16 cellular contexts compared by ENCODE assay signal in genomic region chr13:95541308-95541707, GRCh38. TPM values are rescaled to one million over a fixed set of nuclear protein-coding genes. Genes with fewer than 3 reads are reported as not detected.
A peak's percentile ranks its signal among the peaks of the same experiment; 100 is the strongest.
DNase-seq lines count a peak whose midpoint lies in the region; ATAC-seq, FAIRE-seq and TF ChIP-seq lines count a peak whose summit lies in the region.
"Had no signal": no experiment of that assay in that cellular context is flagged by ENCODE, and none has a peak within 500 bp of the region (broad histone marks: within the 10 kb centered on the region; RNA-seq: fewer than 3 reads in every experiment).

No MANE protein-coding gene starts in this region.

- ATAC-seq in left ventricle myocardium superior, result peak; percentile 38
- no peak for ATAC-seq in GM18909 (IDR thresholded peaks at IDR 0.05; ENCODE audit: poor library complexity, unreplicated experiment)
- ATAC-seq: CD8-positive, alpha-beta T cell had no signal

- no peak overlapping the region for H3K27ac ChIP-seq in right atrium auricular region
- H3K27ac ChIP-seq in astrocyte (ENCODE audit: low read depth, low read length), result no peak overlapping the region
- no peak overlapping the region for H3K27ac ChIP-seq in neural progenitor cell
- H3K27ac ChIP-seq in substantia nigra (ENCODE audit: low read depth, low read length, poor library complexity, severe bottlenecking), result no peak overlapping the region
- H3K27ac ChIP-seq: SK-N-MC had no signal

- H4K20me1 ChIP-seq in astrocyte (ENCODE audit: insufficient read depth, low read length) (no peaks in the 10 kb centered on the region), neural progenitor cell (ENCODE audit: low read depth) (no peaks in the 10 kb centered on the region)

- H3K4me2 ChIP-seq in astrocyte (ENCODE audit: low read length), result no peak overlapping the region
- no peak overlapping the region for H3K4me2 ChIP-seq in neural progenitor cell

- no peaks in the 10 kb centered on the region for H3K9me3 Mint-ChIP-seq in astrocyte (ENCODE audit: unreplicated experiment)
- H3K9me3 Mint-ChIP-seq in neural progenitor cell, result no peaks in the 10 kb centered on the region
- H3K9me3 Mint-ChIP-seq: CD8-positive, alpha-beta T cell had no signal

- H3K27me3 Mint-ChIP-seq in astrocyte (ENCODE audit: low read depth, unreplicated experiment) (no peaks in the 10 kb centered on the region), neural progenitor cell (ENCODE audit: insufficient read depth, low read depth) (no peaks in the 10 kb centered on the region)

- H3K36me3 Mint-ChIP-seq in astrocyte (ENCODE audit: low read depth, unreplicated experiment) (no peaks in the 10 kb centered on the region), neural progenitor cell (no peaks in the 10 kb centered on the region)
- H3K36me3 Mint-ChIP-seq: CD8-positive, alpha-beta T cell had no signal

- H2AFZ ChIP-seq in astrocyte (ENCODE audit: low read depth, low read length) (peak overlapping the region; percentile 67), neural progenitor cell (replicated peaks) (peak overlapping the region; percentile 89)

- DNase-seq in left ventricle myocardium superior (no peak), right atrium auricular region (ENCODE audit: low spot score) (no peak), astrocyte (ENCODE audit: low read depth) (no peak), neural progenitor cell (ENCODE audit: low spot score) (no peak), substantia nigra (lab: John Stamatoyannopoulos, UW) (no peak), kidney tubule cell (ENCODE audit: low spot score) (no peak), lower leg skin (ENCODE audit: low spot score in 2 of 2) (no peak)
- DNase-seq: AML-193; CD8-positive, alpha-beta T cell; HCEC 1CT; NCI-H1092; NK-92 treated with Interleukin-12 subunit alpha and Interleukin-12 subunit beta, amount 100 ng/mL, for 24 hours had no signal

- no peak overlapping the region for H3K4me3 ChIP-seq in right atrium auricular region
- no peak overlapping the region for H3K4me3 ChIP-seq in astrocyte (ENCODE audit: insufficient read depth, low read depth, low read length)
- H3K4me3 ChIP-seq in neural progenitor cell, result no peak overlapping the region
- H3K4me3 ChIP-seq in lower leg skin (ENCODE audit: low read depth, poor library complexity, severe bottlenecking), result no peak overlapping the region
- H3K4me3 ChIP-seq: SK-N-MC had no signal

- FAIRE-seq in astrocyte (lab: Jason Lieb, UNC), result no peak

- H3K9ac ChIP-seq in astrocyte (ENCODE audit: low read length), result no peak overlapping the region
- no peak overlapping the region for H3K9ac ChIP-seq in neural progenitor cell

- H3K36me3 ChIP-seq in right atrium auricular region (no peaks in the 10 kb centered on the region), astrocyte (ENCODE audit: insufficient read depth, low read length) (no peaks in the 10 kb centered on the region), neural progenitor cell (no peaks in the 10 kb centered on the region)

- H3K27ac Mint-ChIP-seq in astrocyte (ENCODE audit: unreplicated experiment) (no peak overlapping the region), neural progenitor cell (no peak overlapping the region)
- H3K27ac Mint-ChIP-seq: CD8-positive, alpha-beta T cell had no signal

- TF ChIP-seq CTCF in right atrium auricular region (IDR thresholded peaks at IDR 0.05), result no peak
- TF ChIP-seq CTCF in astrocyte (IDR thresholded peaks at IDR 0.05; ENCODE audit: insufficient read depth, low read depth, low read length), result no peak
- no peak for TF ChIP-seq CTCF in neural progenitor cell (IDR thresholded peaks at IDR 0.05)
- TF ChIP-seq CTCF in lower leg skin (IDR thresholded peaks at IDR 0.05), result no peak

- TF ChIP-seq POLR2A in lower leg skin (IDR thresholded peaks at IDR 0.05), result no peak

- intact Hi-C loops in left ventricle myocardium superior (cut with micrococcal nuclease) (no loop called here), lower leg skin (cut with DNase I; ENCODE audit: low total_unique reads) (no loop called here)

- no peak overlapping the region for H3K4me3 Mint-ChIP-seq in astrocyte (ENCODE audit: unreplicated experiment)
- H3K4me3 Mint-ChIP-seq in neural progenitor cell, result no peak overlapping the region
- H3K4me3 Mint-ChIP-seq: CD8-positive, alpha-beta T cell had no signal

- H3K4me1 Mint-ChIP-seq in astrocyte (ENCODE audit: low read depth, unreplicated experiment) (peaks cover 1% of the 10 kb centered on the region), neural progenitor cell (peaks cover 3% of the 10 kb centered on the region)

- H3F3A ChIP-seq in neural progenitor cell (ENCODE audit: low read depth), result peaks cover 3% of the 10 kb centered on the region

- H3K4me1 ChIP-seq in right atrium auricular region (peaks cover 0 to 6% of the 10 kb centered on the region in 2 donors), astrocyte (ENCODE audit: insufficient read depth, low read length) (no peaks in the 10 kb centered on the region), neural progenitor cell (peaks cover 16% of the 10 kb centered on the region)

- WGBS in lower leg skin, 2 donors, result 36 to 44% methylated on average over 2 of the region's 2 CpGs

- no peaks in the 10 kb centered on the region for H3K9me3 ChIP-seq in right atrium auricular region
- no peaks in the 10 kb centered on the region for H3K9me3 ChIP-seq in astrocyte (ENCODE audit: insufficient read depth, low read depth, low read length)
- no peaks in the 10 kb centered on the region for H3K9me3 ChIP-seq in neural progenitor cell (ENCODE audit: low read depth)

- no peaks in the 10 kb centered on the region for H3K79me2 ChIP-seq in astrocyte (ENCODE audit: insufficient read depth, low read length)
- H3K79me2 ChIP-seq in neural progenitor cell (ENCODE audit: low read depth), result no peaks in the 10 kb centered on the region

- H3K27me3 ChIP-seq in right atrium auricular region (no peaks in the 10 kb centered on the region), astrocyte (ENCODE audit: insufficient read depth, low read length) (peaks cover 8% of the 10 kb centered on the region), neural progenitor cell (no peaks in the 10 kb centered on the region)

RNA-seq across cellular contexts. Expression of gene CLDN10, which starts 11.2 kb away (rescaled TPM):
- not detected for total RNA-seq in left ventricle myocardium superior
- 1 to 10 TPM in 1 of 2 donors, not detected in 1; 1.1 TPM for total RNA-seq in right atrium auricular region
- 0.32 and 0.41 TPM in 2 replicates for total RNA-seq in astrocyte
- total RNA-seq in neural progenitor cell (ENCODE audit: low replicate concordance), result 22.8 and 25.5 TPM in 2 replicates
- 10 to 100 TPM in 3 of 4 donors, 1 to 10 TPM in 1; 7.6 to 33.3 (median 19.9) TPM for total RNA-seq in lower leg skin
- total RNA-seq: A673; CD8-positive, alpha-beta T cell; LHCN-M2 had no signal
